Comparison of ENCODE assay signal across 21 cellular contexts in the genomic region with DNA sequence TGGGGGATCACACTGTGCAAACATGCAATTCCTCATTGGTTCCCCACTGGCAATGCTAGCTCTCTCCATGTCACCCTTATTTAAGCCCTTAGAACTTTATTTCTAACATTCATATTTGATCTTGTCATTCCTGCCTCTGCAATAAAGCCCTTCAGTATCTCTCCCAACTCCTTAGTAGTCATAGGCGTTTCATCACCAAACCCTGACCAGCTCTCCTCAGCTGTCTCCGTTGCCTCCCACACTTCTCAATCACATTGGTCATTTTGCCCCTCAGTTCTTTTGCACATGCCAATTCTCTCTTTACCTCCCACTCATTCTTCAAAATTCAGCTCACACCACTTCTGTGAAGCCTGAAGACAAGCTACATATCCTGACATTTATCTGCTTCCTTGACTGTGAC.
"Had no signal": no experiment of that assay in that cellular context is flagged by ENCODE, and none has a peak within 500 bp of the region (broad histone marks: within the 10 kb centered on the region; RNA-seq: fewer than 3 reads in every experiment).

No MANE protein-coding gene starts in this region.

- H3K9me3 ChIP-seq: left lung, lower lobe of right lung, neutrophil, ovary, prostate gland, suprapubic skin, tibial artery, upper lobe of right lung had no signal

- H3K27me3 ChIP-seq: left lung, ovary, suprapubic skin, tibial artery, upper lobe of right lung had no signal

- H3K4me1 ChIP-seq: prostate gland had no signal

- H3K27ac ChIP-seq: left lung, lower lobe of right lung, neutrophil, ovary, prostate gland, upper lobe of right lung had no signal

- DNase-seq: activated B cell treated with CpG ODN at 0.5 μM for 24 hours; activated CD4-positive, alpha-beta T cell treated with anti-CD3 and anti-CD28 coated beads, Interleukin-2, amount 50 U/mL, for 1 hour; activated CD8-positive, alpha-beta T cell treated with anti-CD3 and anti-CD28 coated beads for 36 hours; activated gamma-delta T cell treated with Interleukin-2 at 50 U/mL for 16 hours; activated naive CD4-positive, alpha-beta T cell treated with anti-CD3 and anti-CD28 coated beads, Interleukin-2, amount 50 U/mL, for 16 hours; activated T-cell treated with anti-CD3 and anti-CD28 coated beads, Interleukin-2, amount 50 U/mL, for 4 hours; anterior cingulate cortex; effector CD8-positive, alpha-beta T cell; left lung; lower lobe of right lung; mesendoderm; ovary; retina; small intestine; stimulated activated CD4-positive, alpha-beta T cell treated with anti-CD3 and anti-CD28 coated beads, Interleukin-4, amount 100 ng/mL, for 24 hours; T-helper 2 cell; tibial artery; upper lobe of right lung had no signal

- H3K4me3 ChIP-seq: left lung, lower lobe of right lung, ovary, prostate gland, tibial artery, upper lobe of right lung had no signal

- H3K36me3 ChIP-seq: left lung, lower lobe of right lung, neutrophil, ovary, prostate gland, suprapubic skin, tibial artery, upper lobe of right lung had no signal
